ENCODE assay signal across 1 cellular context in the genomic region with DNA sequence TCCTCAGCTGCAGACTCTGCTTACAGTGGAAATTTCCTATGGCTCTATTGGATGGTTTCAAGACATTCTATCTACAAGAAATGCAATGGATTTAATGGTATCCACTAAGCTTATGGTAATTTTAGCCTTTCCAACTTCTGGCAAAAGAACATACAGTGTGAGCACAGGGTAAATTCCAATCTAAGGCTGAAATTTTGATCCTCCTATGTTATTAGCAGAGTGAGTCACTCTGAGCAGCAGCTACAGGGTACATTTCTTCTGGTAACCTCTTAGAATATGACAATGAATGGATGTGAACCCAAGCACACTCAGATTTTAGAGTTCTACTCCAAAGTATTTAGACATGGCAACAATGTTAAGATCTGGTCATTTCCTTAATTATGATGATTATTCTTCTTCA.
TF ChIP-seq lines count a peak whose summit lies in the region.

No MANE protein-coding gene starts in this region.

TF ChIP-seq in HepG2, 621 proteins besides CTCF, POLR2A, EP300 and RAD21 (continued from another document):
- TF ChIP-seq, protein P1, sequence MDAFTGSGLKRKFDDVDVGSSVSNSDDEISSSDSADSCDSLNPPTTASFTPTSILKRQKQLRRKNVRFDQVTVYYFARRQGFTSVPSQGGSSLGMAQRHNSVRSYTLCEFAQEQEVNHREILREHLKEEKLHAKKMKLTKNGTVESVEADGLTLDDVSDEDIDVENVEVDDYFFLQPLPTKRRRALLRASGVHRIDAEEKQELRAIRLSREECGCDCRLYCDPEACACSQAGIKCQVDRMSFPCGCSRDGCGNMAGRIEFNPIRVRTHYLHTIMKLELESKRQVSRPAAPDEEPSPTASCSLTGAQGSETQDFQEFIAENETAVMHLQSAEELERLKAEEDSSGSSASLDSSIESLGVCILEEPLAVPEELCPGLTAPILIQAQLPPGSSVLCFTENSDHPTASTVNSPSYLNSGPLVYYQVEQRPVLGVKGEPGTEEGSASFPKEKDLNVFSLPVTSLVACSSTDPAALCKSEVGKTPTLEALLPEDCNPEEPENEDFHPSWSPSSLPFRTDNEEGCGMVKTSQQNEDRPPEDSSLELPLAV (CRISPR knock-in tag; conservative IDR thresholded peaks at IDR 0.05; ENCODE audit: low read depth) = no peak
- TF ChIP-seq ZBTB42 (CRISPR knock-in tag; IDR thresholded peaks at IDR 0.05) (no peak), ZNF703 (CRISPR knock-in tag; IDR thresholded peaks at IDR 0.05; ENCODE audit: borderline replicate concordance) (no peak), CCDC6 (CRISPR knock-in tag; IDR thresholded peaks at IDR 0.05) (no peak), HNRNPH1 (optimal IDR thresholded peaks at IDR 0.05; ENCODE audit: low read depth, low read length) (no peak), POGZ (CRISPR knock-in tag; IDR thresholded peaks at IDR 0.05) (no peak), BRD4 (CRISPR knock-in tag; IDR thresholded peaks at IDR 0.05) (no peak), ZNF781 (CRISPR knock-in tag; IDR thresholded peaks at IDR 0.05; ENCODE audit: borderline replicate concordance, not compliant biosample characterization) (no peak), CC2D1A (CRISPR knock-in tag; IDR thresholded peaks at IDR 0.05) (no peak)
- TF ChIP-seq, protein P2, sequence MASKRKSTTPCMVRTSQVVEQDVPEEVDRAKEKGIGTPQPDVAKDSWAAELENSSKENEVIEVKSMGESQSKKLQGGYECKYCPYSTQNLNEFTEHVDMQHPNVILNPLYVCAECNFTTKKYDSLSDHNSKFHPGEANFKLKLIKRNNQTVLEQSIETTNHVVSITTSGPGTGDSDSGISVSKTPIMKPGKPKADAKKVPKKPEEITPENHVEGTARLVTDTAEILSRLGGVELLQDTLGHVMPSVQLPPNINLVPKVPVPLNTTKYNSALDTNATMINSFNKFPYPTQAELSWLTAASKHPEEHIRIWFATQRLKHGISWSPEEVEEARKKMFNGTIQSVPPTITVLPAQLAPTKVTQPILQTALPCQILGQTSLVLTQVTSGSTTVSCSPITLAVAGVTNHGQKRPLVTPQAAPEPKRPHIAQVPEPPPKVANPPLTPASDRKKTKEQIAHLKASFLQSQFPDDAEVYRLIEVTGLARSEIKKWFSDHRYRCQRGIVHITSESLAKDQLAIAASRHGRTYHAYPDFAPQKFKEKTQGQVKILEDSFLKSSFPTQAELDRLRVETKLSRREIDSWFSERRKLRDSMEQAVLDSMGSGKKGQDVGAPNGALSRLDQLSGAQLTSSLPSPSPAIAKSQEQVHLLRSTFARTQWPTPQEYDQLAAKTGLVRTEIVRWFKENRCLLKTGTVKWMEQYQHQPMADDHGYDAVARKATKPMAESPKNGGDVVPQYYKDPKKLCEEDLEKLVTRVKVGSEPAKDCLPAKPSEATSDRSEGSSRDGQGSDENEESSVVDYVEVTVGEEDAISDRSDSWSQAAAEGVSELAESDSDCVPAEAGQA (IDR thresholded peaks at IDR 0.05; ENCODE audit: low read depth) = no peak
- TF ChIP-seq, protein P2 (CRISPR knock-in tag; IDR thresholded peaks at IDR 0.05; ENCODE audit: borderline replicate concordance) = no peak
- TF ChIP-seq, protein P3, sequence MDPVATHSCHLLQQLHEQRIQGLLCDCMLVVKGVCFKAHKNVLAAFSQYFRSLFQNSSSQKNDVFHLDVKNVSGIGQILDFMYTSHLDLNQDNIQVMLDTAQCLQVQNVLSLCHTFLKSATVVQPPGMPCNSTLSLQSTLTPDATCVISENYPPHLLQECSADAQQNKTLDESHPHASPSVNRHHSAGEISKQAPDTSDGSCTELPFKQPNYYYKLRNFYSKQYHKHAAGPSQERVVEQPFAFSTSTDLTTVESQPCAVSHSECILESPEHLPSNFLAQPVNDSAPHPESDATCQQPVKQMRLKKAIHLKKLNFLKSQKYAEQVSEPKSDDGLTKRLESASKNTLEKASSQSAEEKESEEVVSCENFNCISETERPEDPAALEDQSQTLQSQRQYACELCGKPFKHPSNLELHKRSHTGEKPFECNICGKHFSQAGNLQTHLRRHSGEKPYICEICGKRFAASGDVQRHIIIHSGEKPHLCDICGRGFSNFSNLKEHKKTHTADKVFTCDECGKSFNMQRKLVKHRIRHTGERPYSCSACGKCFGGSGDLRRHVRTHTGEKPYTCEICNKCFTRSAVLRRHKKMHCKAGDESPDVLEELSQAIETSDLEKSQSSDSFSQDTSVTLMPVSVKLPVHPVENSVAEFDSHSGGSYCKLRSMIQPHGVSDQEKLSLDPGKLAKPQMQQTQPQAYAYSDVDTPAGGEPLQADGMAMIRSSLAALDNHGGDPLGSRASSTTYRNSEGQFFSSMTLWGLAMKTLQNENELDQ (CRISPR knock-in tag; IDR thresholded peaks at IDR 0.05; ENCODE audit: borderline replicate concordance) = no peak
- TF ChIP-seq, protein P4, sequence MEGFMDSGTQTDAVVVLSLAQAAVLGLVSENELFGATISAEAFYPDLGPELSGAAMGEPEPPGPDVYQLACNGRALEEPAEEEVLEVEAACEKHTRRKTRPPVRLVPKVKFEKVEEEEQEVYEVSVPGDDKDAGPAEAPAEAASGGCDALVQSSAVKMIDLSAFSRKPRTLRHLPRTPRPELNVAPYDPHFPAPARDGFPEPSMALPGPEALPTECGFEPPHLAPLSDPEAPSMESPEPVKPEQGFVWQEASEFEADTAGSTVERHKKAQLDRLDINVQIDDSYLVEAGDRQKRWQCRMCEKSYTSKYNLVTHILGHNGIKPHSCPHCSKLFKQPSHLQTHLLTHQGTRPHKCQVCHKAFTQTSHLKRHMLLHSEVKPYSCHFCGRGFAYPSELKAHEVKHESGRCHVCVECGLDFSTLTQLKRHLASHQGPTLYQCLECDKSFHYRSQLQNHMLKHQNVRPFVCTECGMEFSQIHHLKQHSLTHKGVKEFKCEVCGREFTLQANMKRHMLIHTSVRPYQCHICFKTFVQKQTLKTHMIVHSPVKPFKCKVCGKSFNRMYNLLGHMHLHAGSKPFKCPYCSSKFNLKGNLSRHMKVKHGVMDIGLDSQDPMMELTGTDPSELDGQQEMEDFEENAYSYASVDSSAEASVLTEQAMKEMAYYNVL (CRISPR knock-in tag; IDR thresholded peaks at IDR 0.05; ENCODE audit: borderline replicate concordance) = no peak
